Comparison of ENCODE assay signal across 2 cellular contexts in the genomic region with DNA sequence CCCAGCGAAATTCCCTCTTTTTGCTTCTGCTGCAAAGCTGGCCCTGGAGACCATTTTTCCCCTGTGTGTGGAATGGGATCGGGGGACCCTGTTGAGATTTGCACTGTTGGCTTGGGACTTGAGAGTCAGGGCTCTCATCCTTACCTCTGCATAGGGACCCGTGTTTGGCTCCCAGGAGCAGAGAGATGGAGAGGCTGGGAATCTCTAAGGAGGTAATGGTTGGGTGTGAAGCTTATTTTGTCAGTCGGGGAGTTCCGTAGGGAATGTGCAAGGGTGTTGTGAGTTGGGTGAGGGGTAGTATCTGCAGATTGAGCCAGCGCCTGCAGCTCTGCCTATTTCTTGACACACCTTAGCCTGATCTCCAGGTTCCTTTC.
A peak's percentile ranks its signal among the peaks of the same experiment; 100 is the strongest.
TF ChIP-seq lines count a peak whose summit lies in the region.

No MANE protein-coding gene starts in this region.

TF ChIP-seq in HEK293, 187 proteins besides CTCF, POLR2A, EP300 and RAD21:
- TF ChIP-seq, protein P1, sequence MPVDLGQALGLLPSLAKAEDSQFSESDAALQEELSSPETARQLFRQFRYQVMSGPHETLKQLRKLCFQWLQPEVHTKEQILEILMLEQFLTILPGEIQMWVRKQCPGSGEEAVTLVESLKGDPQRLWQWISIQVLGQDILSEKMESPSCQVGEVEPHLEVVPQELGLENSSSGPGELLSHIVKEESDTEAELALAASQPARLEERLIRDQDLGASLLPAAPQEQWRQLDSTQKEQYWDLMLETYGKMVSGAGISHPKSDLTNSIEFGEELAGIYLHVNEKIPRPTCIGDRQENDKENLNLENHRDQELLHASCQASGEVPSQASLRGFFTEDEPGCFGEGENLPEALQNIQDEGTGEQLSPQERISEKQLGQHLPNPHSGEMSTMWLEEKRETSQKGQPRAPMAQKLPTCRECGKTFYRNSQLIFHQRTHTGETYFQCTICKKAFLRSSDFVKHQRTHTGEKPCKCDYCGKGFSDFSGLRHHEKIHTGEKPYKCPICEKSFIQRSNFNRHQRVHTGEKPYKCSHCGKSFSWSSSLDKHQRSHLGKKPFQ (tag by site-specific recombination; IDR thresholded peaks at IDR 0.05), result peak; percentile 47; the same call in 1 of the 2 replicates
- TF ChIP-seq TRIM28 (IDR thresholded peaks at IDR 0.05; ENCODE audit: borderline replicate concordance, low read length), result peak; percentile 69; the same call in 1 of the 2 replicates
- TF ChIP-seq ZNF350 (tag by site-specific recombination; IDR thresholded peaks at IDR 0.05), result no peak
- no peak for TF ChIP-seq ZNF501 (tag by site-specific recombination; IDR thresholded peaks at IDR 0.05)
- peak; percentile 61; the same call in 1 of the 2 replicates for TF ChIP-seq ZBTB48 (tag by site-specific recombination; IDR thresholded peaks at IDR 0.05)
- 0 out of 2 replicates have a peak, but pooled peaks have one; percentile 14 for TF ChIP-seq ZBTB17 (tag by site-specific recombination; IDR thresholded peaks at IDR 0.05)
- TF ChIP-seq ZNF366 (tag by site-specific recombination; conservative IDR thresholded peaks at IDR 0.05), result peak; percentile 20; the same call in 1 of the 2 replicates
- TF ChIP-seq ZFP37 (tag by site-specific recombination; IDR thresholded peaks at IDR 0.05), result no peak
TF ChIP-seq in HEK293: peak in this region for 5.

TF ChIP-seq in K562, 482 proteins besides CTCF, POLR2A, EP300 and RAD21:
- TF ChIP-seq, protein P2, sequence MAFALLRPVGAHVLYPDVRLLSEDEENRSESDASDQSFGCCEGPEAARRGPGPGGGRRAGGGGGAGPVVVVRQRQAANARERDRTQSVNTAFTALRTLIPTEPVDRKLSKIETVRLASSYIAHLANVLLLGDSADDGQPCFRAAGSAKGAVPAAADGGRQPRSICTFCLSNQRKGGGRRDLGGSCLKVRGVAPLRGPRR (CRISPR knock-in tag; IDR thresholded peaks at IDR 0.05), result no peak
- TF ChIP-seq NR3C1 (CRISPR knock-in tag; IDR thresholded peaks at IDR 0.05) (no peak), KAT2B (IDR thresholded peaks at IDR 0.05; ENCODE audit: low read depth, low read length) (no peak), RFX1 (IDR thresholded peaks at IDR 0.05) (no peak), ZNF316 (IDR thresholded peaks at IDR 0.05) (no peak), MEIS2 (IDR thresholded peaks at IDR 0.05; ENCODE audit: partially characterized antibody) (no peak), ETV5 (CRISPR knock-in tag; IDR thresholded peaks at IDR 0.05; ENCODE audit: low read depth) (no peak), RHOXF2B (CRISPR knock-in tag; conservative IDR thresholded peaks at IDR 0.05) (no peak), ZNF57 (CRISPR knock-in tag; IDR thresholded peaks at IDR 0.05) (no peak), ESRRB (CRISPR knock-in tag; IDR thresholded peaks at IDR 0.05; ENCODE audit: borderline replicate concordance) (no peak)
- TF ChIP-seq, protein P3, sequence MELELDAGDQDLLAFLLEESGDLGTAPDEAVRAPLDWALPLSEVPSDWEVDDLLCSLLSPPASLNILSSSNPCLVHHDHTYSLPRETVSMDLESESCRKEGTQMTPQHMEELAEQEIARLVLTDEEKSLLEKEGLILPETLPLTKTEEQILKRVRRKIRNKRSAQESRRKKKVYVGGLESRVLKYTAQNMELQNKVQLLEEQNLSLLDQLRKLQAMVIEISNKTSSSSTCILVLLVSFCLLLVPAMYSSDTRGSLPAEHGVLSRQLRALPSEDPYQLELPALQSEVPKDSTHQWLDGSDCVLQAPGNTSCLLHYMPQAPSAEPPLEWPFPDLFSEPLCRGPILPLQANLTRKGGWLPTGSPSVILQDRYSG (tag; conservative IDR thresholded peaks at IDR 0.05; ENCODE audit: low read depth), result no peak
- TF ChIP-seq, protein P4, sequence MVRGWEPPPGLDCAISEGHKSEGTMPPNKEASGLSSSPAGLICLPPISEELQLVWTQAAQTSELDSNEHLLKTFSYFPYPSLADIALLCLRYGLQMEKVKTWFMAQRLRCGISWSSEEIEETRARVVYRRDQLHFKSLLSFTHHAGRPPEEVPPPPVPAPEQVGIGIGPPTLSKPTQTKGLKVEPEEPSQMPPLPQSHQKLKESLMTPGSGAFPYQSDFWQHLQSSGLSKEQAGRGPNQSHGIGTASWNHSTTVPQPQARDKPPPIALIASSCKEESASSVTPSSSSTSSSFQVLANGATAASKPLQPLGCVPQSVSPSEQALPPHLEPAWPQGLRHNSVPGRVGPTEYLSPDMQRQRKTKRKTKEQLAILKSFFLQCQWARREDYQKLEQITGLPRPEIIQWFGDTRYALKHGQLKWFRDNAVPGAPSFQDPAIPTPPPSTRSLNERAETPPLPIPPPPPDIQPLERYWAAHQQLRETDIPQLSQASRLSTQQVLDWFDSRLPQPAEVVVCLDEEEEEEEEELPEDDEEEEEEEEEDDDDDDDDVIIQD (CRISPR knock-in tag; IDR thresholded peaks at IDR 0.05), result no peak
- TF ChIP-seq, protein P5, sequence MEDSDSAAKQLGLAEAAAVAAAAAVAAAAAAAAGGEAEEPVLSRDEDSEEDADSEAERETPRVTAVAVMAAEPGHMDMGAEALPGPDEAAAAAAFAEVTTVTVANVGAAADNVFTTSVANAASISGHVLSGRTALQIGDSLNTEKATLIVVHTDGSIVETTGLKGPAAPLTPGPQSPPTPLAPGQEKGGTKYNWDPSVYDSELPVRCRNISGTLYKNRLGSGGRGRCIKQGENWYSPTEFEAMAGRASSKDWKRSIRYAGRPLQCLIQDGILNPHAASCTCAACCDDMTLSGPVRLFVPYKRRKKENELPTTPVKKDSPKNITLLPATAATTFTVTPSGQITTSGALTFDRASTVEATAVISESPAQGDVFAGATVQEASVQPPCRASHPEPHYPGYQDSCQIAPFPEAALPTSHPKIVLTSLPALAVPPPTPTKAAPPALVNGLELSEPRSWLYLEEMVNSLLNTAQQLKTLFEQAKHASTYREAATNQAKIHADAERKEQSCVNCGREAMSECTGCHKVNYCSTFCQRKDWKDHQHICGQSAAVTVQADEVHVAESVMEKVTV (CRISPR knock-in tag; IDR thresholded peaks at IDR 0.05), result no peak
- TF ChIP-seq, protein P6, sequence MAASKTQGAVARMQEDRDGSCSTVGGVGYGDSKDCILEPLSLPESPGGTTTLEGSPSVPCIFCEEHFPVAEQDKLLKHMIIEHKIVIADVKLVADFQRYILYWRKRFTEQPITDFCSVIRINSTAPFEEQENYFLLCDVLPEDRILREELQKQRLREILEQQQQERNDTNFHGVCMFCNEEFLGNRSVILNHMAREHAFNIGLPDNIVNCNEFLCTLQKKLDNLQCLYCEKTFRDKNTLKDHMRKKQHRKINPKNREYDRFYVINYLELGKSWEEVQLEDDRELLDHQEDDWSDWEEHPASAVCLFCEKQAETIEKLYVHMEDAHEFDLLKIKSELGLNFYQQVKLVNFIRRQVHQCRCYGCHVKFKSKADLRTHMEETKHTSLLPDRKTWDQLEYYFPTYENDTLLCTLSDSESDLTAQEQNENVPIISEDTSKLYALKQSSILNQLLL (CRISPR knock-in tag; IDR thresholded peaks at IDR 0.05; ENCODE audit: borderline replicate concordance), result no peak
- TF ChIP-seq, protein P7, sequence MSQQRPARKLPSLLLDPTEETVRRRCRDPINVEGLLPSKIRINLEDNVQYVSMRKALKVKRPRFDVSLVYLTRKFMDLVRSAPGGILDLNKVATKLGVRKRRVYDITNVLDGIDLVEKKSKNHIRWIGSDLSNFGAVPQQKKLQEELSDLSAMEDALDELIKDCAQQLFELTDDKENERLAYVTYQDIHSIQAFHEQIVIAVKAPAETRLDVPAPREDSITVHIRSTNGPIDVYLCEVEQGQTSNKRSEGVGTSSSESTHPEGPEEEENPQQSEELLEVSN (IDR thresholded peaks at IDR 0.05; ENCODE audit: borderline replicate concordance in 1 of 2, extremely low read depth in 1 of 2, insufficient read depth in 1 of 2, insufficient read length in 1 of 2, low read depth in 1 of 2, low read length in 1 of 2, poor library complexity in 1 of 2, severe bottlenecking in 1 of 2), result no peak
- TF ChIP-seq, protein P8, sequence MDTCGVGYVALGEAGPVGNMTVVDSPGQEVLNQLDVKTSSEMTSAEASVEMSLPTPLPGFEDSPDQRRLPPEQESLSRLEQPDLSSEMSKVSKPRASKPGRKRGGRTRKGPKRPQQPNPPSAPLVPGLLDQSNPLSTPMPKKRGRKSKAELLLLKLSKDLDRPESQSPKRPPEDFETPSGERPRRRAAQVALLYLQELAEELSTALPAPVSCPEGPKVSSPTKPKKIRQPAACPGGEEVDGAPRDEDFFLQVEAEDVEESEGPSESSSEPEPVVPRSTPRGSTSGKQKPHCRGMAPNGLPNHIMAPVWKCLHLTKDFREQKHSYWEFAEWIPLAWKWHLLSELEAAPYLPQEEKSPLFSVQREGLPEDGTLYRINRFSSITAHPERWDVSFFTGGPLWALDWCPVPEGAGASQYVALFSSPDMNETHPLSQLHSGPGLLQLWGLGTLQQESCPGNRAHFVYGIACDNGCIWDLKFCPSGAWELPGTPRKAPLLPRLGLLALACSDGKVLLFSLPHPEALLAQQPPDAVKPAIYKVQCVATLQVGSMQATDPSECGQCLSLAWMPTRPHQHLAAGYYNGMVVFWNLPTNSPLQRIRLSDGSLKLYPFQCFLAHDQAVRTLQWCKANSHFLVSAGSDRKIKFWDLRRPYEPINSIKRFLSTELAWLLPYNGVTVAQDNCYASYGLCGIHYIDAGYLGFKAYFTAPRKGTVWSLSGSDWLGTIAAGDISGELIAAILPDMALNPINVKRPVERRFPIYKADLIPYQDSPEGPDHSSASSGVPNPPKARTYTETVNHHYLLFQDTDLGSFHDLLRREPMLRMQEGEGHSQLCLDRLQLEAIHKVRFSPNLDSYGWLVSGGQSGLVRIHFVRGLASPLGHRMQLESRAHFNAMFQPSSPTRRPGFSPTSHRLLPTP (IDR thresholded peaks at IDR 0.05; ENCODE audit: borderline replicate concordance, extremely low read depth, insufficient read length), result no peak
- TF ChIP-seq, protein P9, sequence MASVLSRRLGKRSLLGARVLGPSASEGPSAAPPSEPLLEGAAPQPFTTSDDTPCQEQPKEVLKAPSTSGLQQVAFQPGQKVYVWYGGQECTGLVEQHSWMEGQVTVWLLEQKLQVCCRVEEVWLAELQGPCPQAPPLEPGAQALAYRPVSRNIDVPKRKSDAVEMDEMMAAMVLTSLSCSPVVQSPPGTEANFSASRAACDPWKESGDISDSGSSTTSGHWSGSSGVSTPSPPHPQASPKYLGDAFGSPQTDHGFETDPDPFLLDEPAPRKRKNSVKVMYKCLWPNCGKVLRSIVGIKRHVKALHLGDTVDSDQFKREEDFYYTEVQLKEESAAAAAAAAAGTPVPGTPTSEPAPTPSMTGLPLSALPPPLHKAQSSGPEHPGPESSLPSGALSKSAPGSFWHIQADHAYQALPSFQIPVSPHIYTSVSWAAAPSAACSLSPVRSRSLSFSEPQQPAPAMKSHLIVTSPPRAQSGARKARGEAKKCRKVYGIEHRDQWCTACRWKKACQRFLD (CRISPR knock-in tag; IDR thresholded peaks at IDR 0.05), result no peak
- TF ChIP-seq, protein P10, sequence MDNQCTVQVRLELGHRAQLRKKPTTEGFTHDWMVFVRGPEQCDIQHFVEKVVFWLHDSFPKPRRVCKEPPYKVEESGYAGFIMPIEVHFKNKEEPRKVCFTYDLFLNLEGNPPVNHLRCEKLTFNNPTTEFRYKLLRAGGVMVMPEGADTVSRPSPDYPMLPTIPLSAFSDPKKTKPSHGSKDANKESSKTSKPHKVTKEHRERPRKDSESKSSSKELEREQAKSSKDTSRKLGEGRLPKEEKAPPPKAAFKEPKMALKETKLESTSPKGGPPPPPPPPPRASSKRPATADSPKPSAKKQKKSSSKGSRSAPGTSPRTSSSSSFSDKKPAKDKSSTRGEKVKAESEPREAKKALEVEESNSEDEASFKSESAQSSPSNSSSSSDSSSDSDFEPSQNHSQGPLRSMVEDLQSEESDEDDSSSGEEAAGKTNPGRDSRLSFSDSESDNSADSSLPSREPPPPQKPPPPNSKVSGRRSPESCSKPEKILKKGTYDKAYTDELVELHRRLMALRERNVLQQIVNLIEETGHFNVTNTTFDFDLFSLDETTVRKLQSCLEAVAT (IDR thresholded peaks at IDR 0.05), result no peak
- TF ChIP-seq, protein P11, sequence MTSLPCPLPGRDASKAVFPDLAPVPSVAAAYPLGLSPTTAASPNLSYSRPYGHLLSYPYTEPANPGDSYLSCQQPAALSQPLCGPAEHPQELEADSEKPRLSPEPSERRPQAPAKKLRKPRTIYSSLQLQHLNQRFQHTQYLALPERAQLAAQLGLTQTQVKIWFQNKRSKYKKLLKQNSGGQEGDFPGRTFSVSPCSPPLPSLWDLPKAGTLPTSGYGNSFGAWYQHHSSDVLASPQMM (CRISPR knock-in tag; IDR thresholded peaks at IDR 0.05), result no peak
